ENCODE assay signal across 35 cellular contexts in the genomic region with DNA sequence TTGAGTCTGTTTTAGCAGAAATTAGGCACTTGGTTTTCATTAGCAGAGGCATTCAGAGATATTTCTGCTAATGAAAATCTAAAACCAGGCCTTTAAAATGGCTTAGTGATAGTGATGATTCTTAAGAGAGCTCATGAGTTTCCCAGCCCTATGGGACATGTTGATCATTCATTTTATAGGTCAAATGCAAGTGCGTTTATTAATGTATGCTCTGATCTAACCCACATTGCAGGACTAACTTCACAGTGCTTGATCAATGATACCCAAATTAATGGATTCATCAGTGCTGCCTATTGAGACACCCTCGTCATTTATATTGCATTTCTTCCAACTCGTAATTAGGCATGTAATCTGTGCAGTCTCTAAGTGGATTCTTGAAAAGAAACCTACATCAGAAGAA.
"Had no signal": no experiment of that assay in that cellular context is flagged by ENCODE, and none has a peak within 500 bp of the region (broad histone marks: within the 10 kb centered on the region; RNA-seq: fewer than 3 reads in every experiment).

No MANE protein-coding gene starts in this region.

- DNase-seq: Karpas-422, Kasumi-1, MG63, MM.1S, MV-4-11, NCI-H1048, NCI-H1092, NCI-H1092 treated with DMSO at 0.1 percent for 48 hours, NCI-H1105, NCI-H1105 treated with DMSO at 0.1 percent for 48 hours, NCI-H1417, NCI-H1417 treated with DMSO at 0.1 percent for 48 hours, NCI-H1436, NCI-H1436 treated with DMSO at 0.1 percent for 48 hours, NCI-H146, NCI-H1694, NCI-H1694 treated with DMSO at 0.1 percent for 48 hours, NCI-H187, NCI-H187 treated with DMSO at 0.1 percent for 48 hours, NCI-H1930, NCI-H2029, NCI-H2029 treated with DMSO at 0.1 percent for 48 hours, NCI-H2081, NCI-H2081 treated with DMSO at 0.1 percent for 48 hours, NCI-H2107, NCI-H2171, NCI-H2171 treated with DMSO at 0.1 percent for 48 hours, NCI-H2227 treated with DMSO at 0.1 percent for 48 hours, NCI-H226, NCI-H345, NCI-H446, NCI-H446 treated with DMSO at 0.1 percent for 48 hours, NCI-H510A, NCI-H510A treated with DMSO at 0.1 percent for 48 hours, NCI-H524 had no signal

- H3K27me3 ChIP-seq: MG63 had no signal

- H3K9me3 ChIP-seq: MG63 had no signal

- H3K4me3 ChIP-seq: MG63 had no signal

- H3K36me3 ChIP-seq: MG63 had no signal
